Comparison of ENCODE assay signal across 9 cellular contexts in genomic region chr19:14375582-14376291, GRCh38. TPM values are rescaled to one million over a fixed set of nuclear protein-coding genes. Genes with fewer than 3 reads are reported as not detected.
DNase-seq lines count a peak whose midpoint lies in the region; ATAC-seq and TF ChIP-seq lines count a peak whose summit lies in the region.
"Had no signal": no experiment of that assay in that cellular context is flagged by ENCODE, and none has a peak within 500 bp of the region (broad histone marks: within the 10 kb centered on the region; RNA-seq: fewer than 3 reads in every experiment).

No MANE protein-coding gene starts in this region.

- no peaks in the 10 kb centered on the region for H3K27me3 ChIP-seq in upper lobe of right lung

- TF ChIP-seq CTCF in upper lobe of right lung (IDR thresholded peaks at IDR 0.05) = no peak

- DNase-seq in activated T-cell treated with anti-CD3 and anti-CD28 coated beads, Interleukin-2, amount 50 U/mL, for 72 hours = no peak
- no peak for DNase-seq in activated T-cell treated with anti-CD3 and anti-CD28 coated beads, Interleukin-2, amount 50 U/mL, for 48 hours
- DNase-seq in caudate nucleus (lab: John Stamatoyannopoulos, UW) (no peak), lung microvascular endothelial cell (ENCODE audit: low read depth in 2 of 2) (peak; percentile 21 to 83), upper lobe of right lung (no peak), GF-D8 (lab: John Stamatoyannopoulos, UW) (no peak)
- DNase-seq in NK-92 treated with Interleukin-12 subunit alpha and Interleukin-12 subunit beta, amount 100 ng/mL, for 24 hours (lab: John Stamatoyannopoulos, UW) = no peak
- DNase-seq: DMS79 treated with DMSO at 0.1 percent for 48 hours had no signal

- peak; percentile 15 to 25 for ATAC-seq in activated T-cell treated with anti-CD3 and anti-CD28 coated beads, Interleukin-2, amount 50 U/mL, for 72 hours (replicated peaks in 1 of 2)
- ATAC-seq in upper lobe of right lung = peak; percentile 57
- no peak for ATAC-seq in HG02571 (IDR thresholded peaks at IDR 0.05; ENCODE audit: unreplicated experiment)

- H3K27ac Mint-ChIP-seq in activated T-cell treated with anti-CD3 and anti-CD28 coated beads, Interleukin-2, amount 50 U/mL, for 72 hours = peak overlapping the region; percentile 93

- H3K4me3 ChIP-seq in upper lobe of right lung = no peak overlapping the region

- no peaks in the 10 kb centered on the region for H3K36me3 ChIP-seq in upper lobe of right lung

- peak overlapping the region; percentile 79 to 85 for H3K4me3 Mint-ChIP-seq in activated T-cell treated with anti-CD3 and anti-CD28 coated beads, Interleukin-2, amount 50 U/mL, for 72 hours

- intact Hi-C loops in upper lobe of right lung (cut with DNase I) = no loop called here

- peaks cover 84% of the 10 kb centered on the region for H3K4me1 Mint-ChIP-seq in activated T-cell treated with anti-CD3 and anti-CD28 coated beads, Interleukin-2, amount 50 U/mL, for 72 hours (ENCODE audit: low read depth)

- no peaks in the 10 kb centered on the region for H3K36me3 Mint-ChIP-seq in activated T-cell treated with anti-CD3 and anti-CD28 coated beads, Interleukin-2, amount 50 U/mL, for 72 hours (ENCODE audit: insufficient read depth in 2 of 2)

- H3K27ac ChIP-seq in caudate nucleus (ENCODE audit: low read depth, low read length) (peak overlapping the region; percentile 54), upper lobe of right lung (peak overlapping the region; percentile 83)

- no peaks in the 10 kb centered on the region for H3K9me3 ChIP-seq in upper lobe of right lung

- H3K27me3 Mint-ChIP-seq in activated T-cell treated with anti-CD3 and anti-CD28 coated beads, Interleukin-2, amount 50 U/mL, for 72 hours (ENCODE audit: low read depth) = no peaks in the 10 kb centered on the region

- peaks cover 62% of the 10 kb centered on the region for H3K4me1 ChIP-seq in upper lobe of right lung

- H3K9me3 Mint-ChIP-seq in activated T-cell treated with anti-CD3 and anti-CD28 coated beads, Interleukin-2, amount 50 U/mL, for 72 hours = no peaks in the 10 kb centered on the region

RNA-seq across cellular contexts. Expression of gene ADGRE5, which starts 5.5 kb away (rescaled TPM):
- total RNA-seq in activated T-cell treated with anti-CD3 and anti-CD28 coated beads, Interleukin-2, amount 50 U/mL, for 72 hours = 100 to 1,000 TPM; 316 to 369 TPM
- total RNA-seq in lung microvascular endothelial cell (4.8 and 10.9 TPM in 2 replicates), upper lobe of right lung (165 TPM)

RNA-seq across cellular contexts. Expression of gene DDX39A, which starts 43.4 kb away (rescaled TPM):
- 100 to 1,000 TPM; 225 to 236 TPM for total RNA-seq in activated T-cell treated with anti-CD3 and anti-CD28 coated beads, Interleukin-2, amount 50 U/mL, for 72 hours
- total RNA-seq in lung microvascular endothelial cell (52.5 and 64.1 TPM in 2 replicates), upper lobe of right lung (63.0 TPM)

RNA-seq across cellular contexts. Expression of gene PKN1, which starts 57.4 kb away (rescaled TPM):
- total RNA-seq in activated T-cell treated with anti-CD3 and anti-CD28 coated beads, Interleukin-2, amount 50 U/mL, for 72 hours = 100 to 1,000 TPM; 239 to 278 TPM
- total RNA-seq in lung microvascular endothelial cell = 190 and 250 TPM in 2 replicates
- total RNA-seq in upper lobe of right lung = 159 TPM

Comparison
In these comparisons a context has a peak if more than half of its experiments do, and no peak if none do; other contexts are left out.
1. DNase-seq: peak in lung microvascular endothelial cell (2 of 2); none in activated T-cell treated with anti-CD3 and anti-CD28 coated beads, Interleukin-2, amount 50 U/mL, for 72 hours (0 of 2), activated T-cell treated with anti-CD3 and anti-CD28 coated beads, Interleukin-2, amount 50 U/mL, for 48 hours (0 of 2), caudate nucleus (0 of 61), upper lobe of right lung (single experiment), NK-92 treated with Interleukin-12 subunit alpha and Interleukin-12 subunit beta, amount 100 ng/mL, for 24 hours (single experiment) and GF-D8 (single experiment).
2. RNA of gene ADGRE5, which starts 5.5 kb away (total RNA-seq): 316 to 369 TPM in activated T-cell treated with anti-CD3 and anti-CD28 coated beads, Interleukin-2, amount 50 U/mL, for 72 hours and 165 TPM in upper lobe of right lung (single experiment); 4.8 to 10.9 TPM in lung microvascular endothelial cell; every median in the first group is over 10 times any median in the second.